31 cellular contexts compared by ENCODE assay signal in the genomic region with DNA sequence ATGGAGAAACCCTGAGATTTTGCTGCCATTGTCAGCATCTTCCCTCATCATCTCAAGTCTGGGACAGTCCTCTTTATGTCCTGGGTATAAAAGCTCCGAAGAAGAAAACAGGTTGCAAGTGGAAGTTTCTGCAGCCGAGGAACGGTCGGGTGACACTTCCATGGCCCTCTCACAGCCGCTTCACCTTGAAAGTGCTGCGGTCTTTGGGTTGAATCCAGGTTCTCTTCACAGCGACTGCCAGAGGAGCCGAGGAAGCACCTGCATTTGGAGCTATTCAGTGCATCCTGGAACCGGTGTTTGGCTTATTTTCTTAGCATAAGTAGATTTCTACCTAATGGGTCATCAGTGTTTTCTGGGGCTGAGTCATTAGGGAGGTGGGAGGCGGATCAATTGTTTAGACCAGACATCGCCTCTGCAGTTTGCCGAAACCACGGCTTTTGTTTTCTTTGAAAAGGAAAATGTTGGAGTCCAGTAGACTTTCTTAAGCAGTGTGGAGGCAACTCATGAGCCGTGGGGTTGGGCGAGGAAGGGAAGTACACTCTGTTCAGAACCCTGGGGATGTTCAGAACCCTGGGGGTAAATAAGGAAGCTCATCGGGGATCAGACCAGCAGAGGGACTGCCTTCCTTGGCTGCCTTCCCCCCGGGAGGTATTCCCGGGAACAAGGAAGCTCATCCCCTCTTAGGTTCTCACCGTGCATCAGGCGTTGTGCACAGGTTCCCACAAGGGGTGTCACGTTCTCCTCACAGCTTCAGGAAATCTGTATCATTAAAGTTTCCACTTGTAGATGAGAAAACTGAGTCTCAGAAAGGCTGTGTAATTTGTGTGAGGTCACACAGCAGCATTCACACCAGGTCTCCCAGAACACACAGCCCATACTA.
DNase-seq lines count a peak whose midpoint lies in the region; ATAC-seq and TF ChIP-seq lines count a peak whose summit lies in the region.
"Had no signal": no experiment of that assay in that cellular context is flagged by ENCODE, and none has a peak within 500 bp of the region (broad histone marks: within the 10 kb centered on the region; RNA-seq: fewer than 3 reads in every experiment).

No MANE protein-coding gene starts in this region.

- peaks cover 37% of the 10 kb centered on the region for H3K4me1 ChIP-seq in left ventricle myocardium inferior
- peaks cover 16% of the 10 kb centered on the region for H3K4me1 ChIP-seq in RWPE2 (ENCODE audit: insufficient read depth, poor library complexity, severe bottlenecking)
- H3K4me1 ChIP-seq: vagina had no signal

- DNase-seq in left ventricle myocardium inferior (no peak), left ventricle myocardium superior (no peak), RWPE2 (ENCODE audit: low spot score) (no peak), fibroblast of mammary gland (ENCODE audit: low read depth) (peak; percentile 32), amniotic stem cell (lab: John Stamatoyannopoulos, UW) (no peak), HEK293T (ENCODE audit: extremely low spot score) (no peak)
- DNase-seq in stimulated activated CD4-positive, alpha-beta T cell treated with anti-CD3 and anti-CD28 coated beads, Interleukin-2, amount 100 ng/mL, for 24 hours = no peak
- DNase-seq: activated CD4-positive, alpha-beta memory T cell treated with anti-CD3 and anti-CD28 coated beads, Interleukin-2, amount 10 ng/mL, durations not matched to agents 7 days and 5 days; activated CD4-positive, CD25-positive, alpha-beta regulatory T cell treated with anti-CD3 and anti-CD28 coated beads, Interleukin-2, amount 50 U/mL, for 72 hours; activated CD8-positive, alpha-beta memory T cell treated with anti-CD3 and anti-CD28 coated beads, Interleukin-2, amount 50 U/mL, for 4 hours; activated naive CD4-positive, alpha-beta T cell; activated naive CD8-positive, alpha-beta T cell treated with anti-CD3 and anti-CD28 coated beads, Interleukin-2, amount 50 U/mL, for 24 hours; brain microvascular endothelial cell; CD8-positive, alpha-beta T cell; cerebellar nuclear complex; HCEC 1CT; mesenchymal stem cell; NCI-H1092; NCI-H187; NCI-H524 treated with DMSO at 0.1 percent for 48 hours; NK-92 treated with Interleukin-12 subunit alpha and Interleukin-12 subunit beta, amount 100 ng/mL, for 24 hours; right cardiac atrium; Right ventricle myocardium superior; stimulated activated naive CD8-positive, alpha-beta T cell treated with anti-CD3 and anti-CD28 coated beads, Interleukin-15, amount 100 ng/mL, for 72 hours; T-helper 17 cell had no signal

- POLR2A ChIA-PET in HEK293T (lab: Yijun Ruan, JAX) = no interaction called here

- TF ChIP-seq CTCF in left ventricle myocardium inferior (IDR thresholded peaks at IDR 0.05; ENCODE audit: borderline replicate concordance) = no peak
- no peak for TF ChIP-seq CTCF in RWPE2 (IDR thresholded peaks at IDR 0.05; ENCODE audit: poor library complexity, severe bottlenecking)
- TF ChIP-seq CTCF in fibroblast of mammary gland (conservative IDR thresholded peaks at IDR 0.05; ENCODE audit: control insufficient read depth, insufficient read depth, low read depth, low read length) = no peak

- H3K36me3 ChIP-seq in left ventricle myocardium inferior (no peaks in the 10 kb centered on the region), RWPE2 (ENCODE audit: low read depth) (no peaks in the 10 kb centered on the region)
- H3K36me3 ChIP-seq: brain microvascular endothelial cell, gastroesophageal sphincter, vagina had no signal

- intact Hi-C loops in left ventricle myocardium inferior (cut with micrococcal nuclease) (no loop called here), left ventricle myocardium superior (cut with micrococcal nuclease) (no loop called here)

- H3K9me3 ChIP-seq in left ventricle myocardium inferior (replicated peaks) (no peaks in the 10 kb centered on the region), RWPE2 (ENCODE audit: severe bottlenecking) (no peaks in the 10 kb centered on the region)
- H3K9me3 ChIP-seq: A549, gastroesophageal sphincter, vagina had no signal

- H3K27ac ChIP-seq in left ventricle myocardium inferior (replicated peaks) = peak overlapping the region; percentile 18
- H3K27ac ChIP-seq in RWPE2 (ENCODE audit: poor library complexity, severe bottlenecking) = peak overlapping the region; percentile 30
- H3K27ac ChIP-seq: A549, brain microvascular endothelial cell, gastroesophageal sphincter, vagina had no signal

- H3K27me3 ChIP-seq in left ventricle myocardium inferior (ENCODE audit: low read depth) (no peaks in the 10 kb centered on the region), RWPE2 (ENCODE audit: insufficient read depth, poor library complexity, severe bottlenecking) (no peaks in the 10 kb centered on the region)
- H3K27me3 ChIP-seq: brain microvascular endothelial cell, gastroesophageal sphincter, vagina had no signal

- H3K4me3 ChIP-seq in left ventricle myocardium inferior (no peak overlapping the region), RWPE2 (ENCODE audit: severe bottlenecking) (no peak overlapping the region), fibroblast of mammary gland (ENCODE audit: control insufficient read depth, low read depth, low read length) (no peak overlapping the region)
- H3K4me3 ChIP-seq: A549, gastroesophageal sphincter, GM12878, smooth muscle cell, vagina had no signal

- CTCF ChIA-PET in HEK293T (lab: Yijun Ruan, JAX) = no interaction called here

- no peak for ATAC-seq in left ventricle myocardium superior
- peak; percentile 55 for ATAC-seq in RWPE2 (ENCODE audit: low read depth)
- no peak for ATAC-seq in GM21825 (IDR thresholded peaks at IDR 0.05; ENCODE audit: unreplicated experiment)
- ATAC-seq: A549; activated naive CD8-positive, alpha-beta T cell treated with anti-CD3 and anti-CD28 coated beads, Interleukin-2, amount 50 U/mL, for 24 hours; CD8-positive, alpha-beta T cell; gastroesophageal sphincter; GM12878; right cardiac atrium; stimulated activated naive CD8-positive, alpha-beta T cell treated with anti-CD3 and anti-CD28 coated beads, Interleukin-15, amount 100 ng/mL, for 72 hours; T-helper 17 cell had no signal

TF ChIP-seq in HEK293T, 16 proteins besides CTCF, POLR2A, EP300 and RAD21:
- TF ChIP-seq FOXA1 (IDR thresholded peaks at IDR 0.05) (no peak), TARDBP (IDR thresholded peaks at IDR 0.05) (no peak), CTBP1 (IDR thresholded peaks at IDR 0.05; ENCODE audit: borderline replicate concordance) (no peak), L3MBTL2 (conservative IDR thresholded peaks at IDR 0.05) (no peak), BHLHE40 (IDR thresholded peaks at IDR 0.05; ENCODE audit: borderline replicate concordance) (no peak), NFRKB (IDR thresholded peaks at IDR 0.05) (no peak), FOXM1 (IDR thresholded peaks at IDR 0.05; ENCODE audit: borderline replicate concordance) (no peak), ELF4 (IDR thresholded peaks at IDR 0.05) (no peak), ARNT (IDR thresholded peaks at IDR 0.05) (no peak), SUZ12 (IDR thresholded peaks at IDR 0.05) (no peak), SP1 (IDR thresholded peaks at IDR 0.05) (no peak), ZNF384 (IDR thresholded peaks at IDR 0.05) (no peak), LEF1 (IDR thresholded peaks at IDR 0.05; ENCODE audit: borderline replicate concordance) (no peak), HDGF (IDR thresholded peaks at IDR 0.05; ENCODE audit: borderline replicate concordance) (no peak), FOXK2 (IDR thresholded peaks at IDR 0.05) (no peak)
- TF ChIP-seq, protein P1, sequence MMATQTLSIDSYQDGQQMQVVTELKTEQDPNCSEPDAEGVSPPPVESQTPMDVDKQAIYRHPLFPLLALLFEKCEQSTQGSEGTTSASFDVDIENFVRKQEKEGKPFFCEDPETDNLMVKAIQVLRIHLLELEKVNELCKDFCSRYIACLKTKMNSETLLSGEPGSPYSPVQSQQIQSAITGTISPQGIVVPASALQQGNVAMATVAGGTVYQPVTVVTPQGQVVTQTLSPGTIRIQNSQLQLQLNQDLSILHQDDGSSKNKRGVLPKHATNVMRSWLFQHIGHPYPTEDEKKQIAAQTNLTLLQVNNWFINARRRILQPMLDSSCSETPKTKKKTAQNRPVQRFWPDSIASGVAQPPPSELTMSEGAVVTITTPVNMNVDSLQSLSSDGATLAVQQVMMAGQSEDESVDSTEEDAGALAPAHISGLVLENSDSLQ (IDR thresholded peaks at IDR 0.05) = no peak
